ENCODE assay signal across 28 cellular contexts in genomic region chr22:19673660-19674059, GRCh38.
"Had no signal": no experiment of that assay in that cellular context is flagged by ENCODE, and none has a peak within 500 bp of the region (broad histone marks: within the 10 kb centered on the region; RNA-seq: fewer than 3 reads in every experiment).

No MANE protein-coding gene starts in this region.

- H3K4me1 Mint-ChIP-seq: stimulated activated effector memory CD8-positive, alpha-beta T cell treated with anti-CD3 and anti-CD28 coated beads, Interleukin-12 subunit alpha, Interleukin-12 subunit beta, amount 100 ng/mL, for 72 hours; stimulated activated memory B cell treated with anti-CD40 and anti-IgM and Interleukin-4, amounts not matched to agents 10 μg/mL and 1 μg/mL and 100 μg/mL, for 72 hours; stimulated activated naive B cell treated with anti-CD40 and anti-IgM and Interleukin-4, amounts not matched to agents 10 μg/mL and 1 μg/mL and 100 μg/mL, for 72 hours; stimulated activated naive CD8-positive, alpha-beta T cell treated with anti-CD3 and anti-CD28 coated beads, Interleukin-15, amount 100 ng/mL, for 72 hours had no signal

- H3K27ac Mint-ChIP-seq: stimulated activated effector memory CD8-positive, alpha-beta T cell treated with anti-CD3 and anti-CD28 coated beads, Interleukin-12 subunit alpha, Interleukin-12 subunit beta, amount 100 ng/mL, for 72 hours; stimulated activated memory B cell treated with anti-CD40 and anti-IgM and Interleukin-4, amounts not matched to agents 10 μg/mL and 1 μg/mL and 100 μg/mL, for 72 hours; stimulated activated naive B cell treated with anti-CD40 and anti-IgM and Interleukin-4, amounts not matched to agents 10 μg/mL and 1 μg/mL and 100 μg/mL, for 72 hours; stimulated activated naive CD8-positive, alpha-beta T cell treated with anti-CD3 and anti-CD28 coated beads, Interleukin-15, amount 100 ng/mL, for 72 hours; stimulated activated naive CD8-positive, alpha-beta T cell treated with anti-CD3 and anti-CD28 coated beads, Interleukin-15, Interleukin-2, amounts not matched to agents 100 ng/mL and 50 ng/mL, for 24 hours; type B pancreatic cell had no signal

- H3K4me1 ChIP-seq: stomach, suprapubic skin, testis, thyroid gland, tibial artery, tibial nerve, transverse colon, upper lobe of left lung, upper lobe of right lung, uterus, vagina had no signal

- H3K27ac ChIP-seq: stomach, suprapubic skin, testis, thoracic aorta, thyroid gland, tibial artery, tibial nerve, transverse colon, upper lobe of left lung, upper lobe of right lung, uterus, vagina had no signal

- H3K9me3 Mint-ChIP-seq: stimulated activated effector memory CD8-positive, alpha-beta T cell treated with anti-CD3 and anti-CD28 coated beads, Interleukin-12 subunit alpha, Interleukin-12 subunit beta, amount 100 ng/mL, for 72 hours; stimulated activated naive CD8-positive, alpha-beta T cell treated with anti-CD3 and anti-CD28 coated beads, Interleukin-15, amount 100 ng/mL, for 72 hours; stimulated activated naive CD8-positive, alpha-beta T cell treated with anti-CD3 and anti-CD28 coated beads, Interleukin-15, Interleukin-2, amounts not matched to agents 100 ng/mL and 50 ng/mL, for 24 hours; type B pancreatic cell had no signal

- H3K36me3 ChIP-seq: stomach, suprapubic skin, thoracic aorta, thyroid gland, tibial artery, tibial nerve, transverse colon, upper lobe of left lung, upper lobe of right lung, uterus, vagina had no signal

- DNase-seq: stimulated activated CD4-positive, alpha-beta T cell treated with anti-CD3 and anti-CD28 coated beads, Interleukin-2, amount 100 ng/mL, for 48 hours; stimulated activated CD4-positive, alpha-beta T cell treated with anti-CD3 and anti-CD28 coated beads, Interleukin-4, amount 100 ng/mL, for 1 hour; stimulated activated CD4-positive, alpha-beta T cell treated with anti-CD3 and anti-CD28 coated beads, Interleukin-4, amount 100 ng/mL, for 24 hours; stimulated activated CD4-positive, alpha-beta T cell treated with anti-CD3 and anti-CD28 coated beads, Interleukin-4, amount 100 ng/mL, for 4 hours; stimulated activated CD8-positive, alpha-beta memory T cell treated with anti-CD3 and anti-CD28 coated beads, Interleukin-4, amount 100 ng/mL, for 48 hours; stimulated activated naive B cell treated with anti-CD40 and anti-IgM and Interleukin-4, amounts not matched to agents 10 μg/mL and 1 μg/mL and 100 μg/mL, for 72 hours; stimulated activated naive CD4-positive, alpha-beta T cell; stimulated activated naive CD4-positive, alpha-beta T cell treated with Interleukin-2 at 50 U/mL for 16 hours; stimulated activated naive CD8-positive, alpha-beta T cell treated with anti-CD3 and anti-CD28 coated beads, Interleukin-15, amount 100 ng/mL, for 72 hours; stimulated activated naive CD8-positive, alpha-beta T cell treated with anti-CD3 and anti-CD28 coated beads, Interleukin-15, Interleukin-2, amounts not matched to agents 100 U/mL and 50 U/mL, for 24 hours; stomach; substantia nigra; testis; thyroid gland; tibial artery; transverse colon; trophoblast cell; upper lobe of left lung; upper lobe of right lung; uterus had no signal

- H3K4me3 Mint-ChIP-seq: stimulated activated effector memory CD8-positive, alpha-beta T cell treated with anti-CD3 and anti-CD28 coated beads, Interleukin-12 subunit alpha, Interleukin-12 subunit beta, amount 100 ng/mL, for 72 hours; stimulated activated memory B cell treated with anti-CD40 and anti-IgM and Interleukin-4, amounts not matched to agents 10 μg/mL and 1 μg/mL and 100 μg/mL, for 72 hours; stimulated activated naive B cell treated with anti-CD40 and anti-IgM and Interleukin-4, amounts not matched to agents 10 μg/mL and 1 μg/mL and 100 μg/mL, for 72 hours; stimulated activated naive CD8-positive, alpha-beta T cell treated with anti-CD3 and anti-CD28 coated beads, Interleukin-15, amount 100 ng/mL, for 72 hours; stimulated activated naive CD8-positive, alpha-beta T cell treated with anti-CD3 and anti-CD28 coated beads, Interleukin-15, Interleukin-2, amounts not matched to agents 100 ng/mL and 50 ng/mL, for 24 hours; type B pancreatic cell had no signal

- H3K4me3 ChIP-seq: stomach, suprapubic skin, testis, thoracic aorta, thyroid gland, tibial artery, tibial nerve, transverse colon, upper lobe of left lung, upper lobe of right lung, uterus, vagina had no signal

- H3K27me3 ChIP-seq: testis, thyroid gland, tibial artery, tibial nerve, upper lobe of left lung, upper lobe of right lung, uterus, vagina had no signal

- H3K36me3 Mint-ChIP-seq: stimulated activated effector memory CD8-positive, alpha-beta T cell treated with anti-CD3 and anti-CD28 coated beads, Interleukin-12 subunit alpha, Interleukin-12 subunit beta, amount 100 ng/mL, for 72 hours; stimulated activated memory B cell treated with anti-CD40 and anti-IgM and Interleukin-4, amounts not matched to agents 10 μg/mL and 1 μg/mL and 100 μg/mL, for 72 hours; stimulated activated naive B cell treated with anti-CD40 and anti-IgM and Interleukin-4, amounts not matched to agents 10 μg/mL and 1 μg/mL and 100 μg/mL, for 72 hours; type B pancreatic cell had no signal

- H3K9me3 ChIP-seq: stomach, suprapubic skin, testis, thoracic aorta, thyroid gland, tibial nerve, transverse colon, upper lobe of left lung, upper lobe of right lung, uterus, vagina had no signal

- ATAC-seq: stimulated activated effector memory CD8-positive, alpha-beta T cell treated with anti-CD3 and anti-CD28 coated beads, Interleukin-12 subunit alpha, Interleukin-12 subunit beta, amount 100 ng/mL, for 72 hours; stimulated activated memory B cell treated with anti-CD40 and anti-IgM and Interleukin-4, amounts not matched to agents 10 μg/mL and 1 μg/mL and 100 μg/mL, for 72 hours; stimulated activated naive B cell treated with anti-CD40 and anti-IgM and Interleukin-4, amounts not matched to agents 10 μg/mL and 1 μg/mL and 100 μg/mL, for 72 hours; stimulated activated naive CD8-positive, alpha-beta T cell treated with anti-CD3 and anti-CD28 coated beads, Interleukin-15, amount 100 ng/mL, for 72 hours; stimulated activated naive CD8-positive, alpha-beta T cell treated with anti-CD3 and anti-CD28 coated beads, Interleukin-15, Interleukin-2, amounts not matched to agents 100 U/mL and 50 U/mL, for 24 hours; upper lobe of right lung had no signal
